In the genomic region with DNA sequence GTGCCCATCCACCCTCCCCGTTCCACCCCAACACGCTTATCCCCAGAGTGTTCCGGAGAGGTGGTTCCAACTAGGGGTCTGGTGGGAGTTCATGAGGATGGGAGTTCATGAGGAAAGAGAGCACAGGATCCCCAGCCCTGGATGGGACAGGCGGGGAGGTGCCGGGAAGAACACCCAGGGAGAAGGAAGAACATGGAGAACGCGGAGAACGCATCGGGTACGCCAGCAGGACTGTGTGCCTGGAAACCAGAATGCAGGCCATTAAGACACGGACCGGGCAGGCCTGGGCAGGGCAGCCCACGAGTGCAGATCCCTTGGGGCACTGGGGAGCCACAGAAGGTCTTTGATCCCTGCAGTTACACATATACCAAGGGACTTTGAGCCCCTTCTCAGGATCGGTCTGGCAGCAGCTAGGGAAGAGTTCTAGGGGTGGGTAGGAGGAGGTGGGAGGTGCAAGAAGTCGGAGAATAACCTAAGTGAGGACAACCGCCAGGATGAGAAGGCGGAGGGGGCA, we compare ENCODE assay signal across 1 cellular context.
TF ChIP-seq lines count a peak whose summit lies in the region.

No MANE protein-coding gene starts in this region.

TF ChIP-seq in HepG2, 621 proteins besides CTCF, POLR2A, EP300 and RAD21 (continued from another document):
- TF ChIP-seq KDM6A (CRISPR knock-in tag; IDR thresholded peaks at IDR 0.05; ENCODE audit: low read depth) (0 out of 2 replicates have a peak, but pooled peaks have one; percentile 20), HDAC2 (CRISPR knock-in tag; IDR thresholded peaks at IDR 0.05) (peak; percentile 31; the same call in 1 of the 2 replicates), ADNP (CRISPR knock-in tag; IDR thresholded peaks at IDR 0.05) (peak; percentile 55; the same call in 1 of the 2 replicates), HOXD1 (CRISPR knock-in tag; IDR thresholded peaks at IDR 0.05) (no peak), ZMYM3 (CRISPR knock-in tag; IDR thresholded peaks at IDR 0.05) (peak; percentile 76; the same call in 1 of the 2 replicates)
- TF ChIP-seq, protein P1, sequence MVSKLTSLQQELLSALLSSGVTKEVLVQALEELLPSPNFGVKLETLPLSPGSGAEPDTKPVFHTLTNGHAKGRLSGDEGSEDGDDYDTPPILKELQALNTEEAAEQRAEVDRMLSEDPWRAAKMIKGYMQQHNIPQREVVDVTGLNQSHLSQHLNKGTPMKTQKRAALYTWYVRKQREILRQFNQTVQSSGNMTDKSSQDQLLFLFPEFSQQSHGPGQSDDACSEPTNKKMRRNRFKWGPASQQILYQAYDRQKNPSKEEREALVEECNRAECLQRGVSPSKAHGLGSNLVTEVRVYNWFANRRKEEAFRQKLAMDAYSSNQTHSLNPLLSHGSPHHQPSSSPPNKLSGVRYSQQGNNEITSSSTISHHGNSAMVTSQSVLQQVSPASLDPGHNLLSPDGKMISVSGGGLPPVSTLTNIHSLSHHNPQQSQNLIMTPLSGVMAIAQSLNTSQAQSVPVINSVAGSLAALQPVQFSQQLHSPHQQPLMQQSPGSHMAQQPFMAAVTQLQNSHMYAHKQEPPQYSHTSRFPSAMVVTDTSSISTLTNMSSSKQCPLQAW (CRISPR knock-in tag; IDR thresholded peaks at IDR 0.05): 0 out of 2 replicates have a peak, but pooled peaks have one; percentile 9
